ENCODE assay signal across 8 cellular contexts in genomic region chr12:104049278-104050257, GRCh38. TPM values are rescaled to one million over a fixed set of nuclear protein-coding genes. Genes with fewer than 3 reads are reported as not detected.
DNase-seq lines count a peak whose midpoint lies in the region; ATAC-seq, FAIRE-seq and TF ChIP-seq lines count a peak whose summit lies in the region.

GLT8D2 (minus strand) TSS chr12:104050187; CDS start chr12:104019648, 30,539 bp downstream.

- H3K4me1 Mint-ChIP-seq in activated naive CD4-positive, alpha-beta T cell treated with anti-CD3 and anti-CD28 coated beads for 36 hours (ENCODE audit: low read depth), result peaks cover 9% of the 10 kb centered on the region
- H3K4me1 Mint-ChIP-seq in stimulated activated memory B cell treated with anti-CD40 and anti-IgM and Interleukin-4, amounts not matched to agents 10 μg/mL and 1 μg/mL and 100 μg/mL, for 72 hours, result peaks cover 12% of the 10 kb centered on the region

- no peaks in the 10 kb centered on the region for H4K20me1 ChIP-seq in K562 (replicated peaks; ENCODE audit: control insufficient read depth, insufficient read depth, low read length)

- CTCF ChIA-PET in activated naive CD4-positive, alpha-beta T cell treated with anti-CD3 and anti-CD28 coated beads for 36 hours (lab: Charles Lee), result interaction anchor here (0.6 to 1.2 kb wide), 2 partner anchors 59 kb away, joined by 3 read pairs; no protein-coding TSS in a partner anchor
- CTCF ChIA-PET in K562 (lab: Yijun Ruan, JAX; ENCODE audit: low intra/inter-chr PET ratio), result no interaction called here

- peak within 1 kb of the TSS; percentile 38 for H3K4me2 ChIP-seq in K562 (ENCODE audit: insufficient read depth, low read length)

- H3K36me3 Mint-ChIP-seq in activated naive CD4-positive, alpha-beta T cell treated with anti-CD3 and anti-CD28 coated beads for 36 hours (ENCODE audit: low read depth), result no peaks in the 10 kb centered on the region
- no peaks in the 10 kb centered on the region for H3K36me3 Mint-ChIP-seq in stimulated activated memory B cell treated with anti-CD40 and anti-IgM and Interleukin-4, amounts not matched to agents 10 μg/mL and 1 μg/mL and 100 μg/mL, for 72 hours

- peaks cover 38% of the 10 kb centered on the region for H3K27me3 Mint-ChIP-seq in activated naive CD4-positive, alpha-beta T cell treated with anti-CD3 and anti-CD28 coated beads for 36 hours (ENCODE audit: low read depth)
- peaks cover 44% of the 10 kb centered on the region for H3K27me3 Mint-ChIP-seq in stimulated activated memory B cell treated with anti-CD40 and anti-IgM and Interleukin-4, amounts not matched to agents 10 μg/mL and 1 μg/mL and 100 μg/mL, for 72 hours

- in situ Hi-C loops in K562 (cut with MboI), result no loop called here

- FAIRE-seq in K562 (lab: Jason Lieb, UNC), result no peak

- peak within 1 kb of the TSS in 1 of 2 experiments; percentile 71; a peak in 1 of 4 replicates for H3K9ac ChIP-seq in K562 (ENCODE audit: insufficient read depth in 1 of 2, low read depth in 2 of 2, low read length in 2 of 2)

- peak; percentile 12 for DNase-seq in activated naive CD4-positive, alpha-beta T cell treated with anti-CD3 and anti-CD28 coated beads for 36 hours
- no peak for DNase-seq in activated naive CD4-positive, alpha-beta T cell treated with anti-CD3 and anti-CD28 coated beads, Interleukin-2, amount 50 U/mL, for 16 hours
- DNase-seq in K562 (ENCODE audit: extremely low read depth in 1 of 4, low spot score in 3 of 4), result no peak
- DNase-seq in iris pigment epithelial cell (ENCODE audit: low read depth), result peak; percentile 80
- no peak for DNase-seq in OCI-M1 (lab: John Stamatoyannopoulos, UW)
- no peak for DNase-seq in stimulated activated CD4-positive, alpha-beta T cell treated with anti-CD3 and anti-CD28 coated beads, Interleukin-4, amount 100 ng/mL, for 1 hour

- WGBS in K562 (ENCODE audit: insufficient coverage, low coverage, missing lambda C conversion rate), result 5% methylated on average over 31 of the region's 31 CpGs

- no peak for TF ChIP-seq EP300 in K562 (IDR thresholded peaks at IDR 0.05; ENCODE audit: low read length)

- H3K27me3 ChIP-seq in K562 (ENCODE audit: control insufficient read depth in 2 of 2, insufficient read depth in 2 of 2, low read length in 2 of 2), result peaks cover 19 to 20% of the 10 kb centered on the region in 2 experiments

- H3K27ac ChIP-seq in K562 (ENCODE audit: extremely low read depth, low read depth, low read length), result no peak within 1 kb of the TSS

- H3K4me1 ChIP-seq in K562 (replicated peaks in 1 of 2; ENCODE audit: control insufficient read depth in 2 of 2, insufficient read depth in 2 of 2, low read length in 2 of 2), result peaks cover 6% of the 10 kb centered on the region in 2 experiments; a peak in 3 of 5 replicates

- no peak for TF ChIP-seq CTCF in K562 (IDR thresholded peaks at IDR 0.05 in 2 of 3, conservative IDR thresholded peaks at IDR 0.05 in 1 of 3; ENCODE audit: insufficient read depth in 2 of 3, low read depth in 1 of 3, low read length in 3 of 3)

- TF ChIP-seq POLR2A in K562 (conservative IDR thresholded peaks at IDR 0.05), result no peak

- peak; percentile 74 for ATAC-seq in K562
- no peak for ATAC-seq in stimulated activated memory B cell treated with anti-CD40 and anti-IgM and Interleukin-4, amounts not matched to agents 10 μg/mL and 1 μg/mL and 100 μg/mL, for 72 hours
- no peak for ATAC-seq in HG03175 (IDR thresholded peaks at IDR 0.05; ENCODE audit: unreplicated experiment)

- no peaks in the 10 kb centered on the region for H3K9me3 Mint-ChIP-seq in activated naive CD4-positive, alpha-beta T cell treated with anti-CD3 and anti-CD28 coated beads for 36 hours
- no peaks in the 10 kb centered on the region for H3K9me3 Mint-ChIP-seq in stimulated activated memory B cell treated with anti-CD40 and anti-IgM and Interleukin-4, amounts not matched to agents 10 μg/mL and 1 μg/mL and 100 μg/mL, for 72 hours

- H3K9me3 ChIP-seq in K562 (replicated peaks; ENCODE audit: control insufficient read depth, insufficient read depth, low read depth, low read length), result no peaks in the 10 kb centered on the region

- peak within 1 kb of the TSS; percentile 27 for H3K4me3 Mint-ChIP-seq in activated naive CD4-positive, alpha-beta T cell treated with anti-CD3 and anti-CD28 coated beads for 36 hours
- H3K4me3 Mint-ChIP-seq in stimulated activated memory B cell treated with anti-CD40 and anti-IgM and Interleukin-4, amounts not matched to agents 10 μg/mL and 1 μg/mL and 100 μg/mL, for 72 hours, result peak within 1 kb of the TSS; percentile 33

- POLR2A ChIA-PET in K562 (lab: Yijun Ruan, JAX), result interaction anchor here (0.6 to 1.0 kb wide), 2 partner anchors 15 to 91 kb away, joined by 3 read pairs; no protein-coding TSS in a partner anchor

- peak within 1 kb of the TSS; percentile 28; the same call in 1 of the 2 replicates for H2AFZ ChIP-seq in K562 (ENCODE audit: low read depth, low read length)

- H3K4me3 ChIP-seq in K562, result 0 out of 2 replicates have a peak within 1 kb of the TSS, but pooled peaks have one; percentile 13

- BruUV-seq in K562 (replicated peaks; lab: Mats Ljungman, UMichigan), result no TSS peak

- no peak for TF ChIP-seq RAD21 in K562 (CRISPR knock-in tag; conservative IDR thresholded peaks at IDR 0.05 in 1 of 2, IDR thresholded peaks at IDR 0.05 in 1 of 2)

- no peak within 1 kb of the TSS for H3K27ac Mint-ChIP-seq in activated naive CD4-positive, alpha-beta T cell treated with anti-CD3 and anti-CD28 coated beads for 36 hours
- no peak within 1 kb of the TSS for H3K27ac Mint-ChIP-seq in stimulated activated memory B cell treated with anti-CD40 and anti-IgM and Interleukin-4, amounts not matched to agents 10 μg/mL and 1 μg/mL and 100 μg/mL, for 72 hours

- no peaks in the 10 kb centered on the region for H3K79me2 ChIP-seq in K562 (ENCODE audit: control insufficient read depth, insufficient read depth, low read length)

- no peaks in the 10 kb centered on the region for H3K36me3 ChIP-seq in K562 (ENCODE audit: control insufficient read depth, insufficient read depth, low read length)

- intact Hi-C loops in activated naive CD4-positive, alpha-beta T cell treated with anti-CD3 and anti-CD28 coated beads for 36 hours (cut with micrococcal nuclease), result no loop called here
- intact Hi-C loops in K562 (cut with micrococcal nuclease), result loop anchor here (10.0 kb wide), 1 partner anchor 305 kb away; no protein-coding TSS in a partner anchor

- no peaks in the 10 kb centered on the region for H3K9me1 ChIP-seq in K562 (ENCODE audit: control insufficient read depth, insufficient read depth, low read length)

TF ChIP-seq in K562, 482 proteins besides CTCF, POLR2A, EP300 and RAD21:
- TF ChIP-seq HNRNPLL (IDR thresholded peaks at IDR 0.05; ENCODE audit: low read depth, low read length, poor library complexity, severe bottlenecking), result peak; percentile 59
- no peak for TF ChIP-seq SPI1 (IDR thresholded peaks at IDR 0.05; ENCODE audit: borderline replicate concordance, low read depth, low read length)
- no peak for TF ChIP-seq POLR3G (IDR thresholded peaks at IDR 0.05; ENCODE audit: extremely low read depth, insufficient read length, insufficient replicate concordance)
- peak; percentile 41 to 54 for TF ChIP-seq NRF1 (conservative IDR thresholded peaks at IDR 0.05 in 1 of 2, IDR thresholded peaks at IDR 0.05 in 1 of 2)
- peak; percentile 93 for TF ChIP-seq CBX8 (IDR thresholded peaks at IDR 0.05; ENCODE audit: borderline replicate concordance, extremely low read depth, low read depth, low read length, poor library complexity, severe bottlenecking)
- TF ChIP-seq CBX2 (IDR thresholded peaks at IDR 0.05; ENCODE audit: insufficient read depth, low read length, poor library complexity, severe bottlenecking), result peak; percentile 90
TF ChIP-seq in K562: peak in this region for 4.

RNA-seq across cellular contexts. Expression of gene GLT8D2, which starts in this region (rescaled TPM):
- total RNA-seq in activated naive CD4-positive, alpha-beta T cell treated with anti-CD3 and anti-CD28 coated beads for 36 hours, result not detected
- total RNA-seq in K562 (2011; cell fraction: chromatin; rRNA removed; ENCODE audit: low replicate concordance), result 0.19 TPM in 1 of 2 replicates, not detected in the other
- not detected in 2 replicates for total RNA-seq in K562 (2011; cell fraction: nucleolus; rRNA removed)
- total RNA-seq in K562 (2011; cell fraction: nucleoplasm; rRNA removed), result not detected in 2 replicates
- total RNA-seq in K562 (2014; rRNA removed), result 0.18 TPM in 1 of 2 replicates, not detected in the other
- not detected in 2 replicates for total RNA-seq in K562 (2014; rRNA removed; fragmentation: Illumina TruSeq; extraction: Trizol)
- not detected in 2 replicates for total RNA-seq in K562 (2015; rRNA removed; fragmentation: Illumina TruSeq; extraction: Trizol)
- not detected in 2 replicates for total RNA-seq in K562 (2021)
- polyA plus RNA-seq in K562 (2011; rRNA removed), result not detected in 2 replicates
- polyA plus RNA-seq in K562 (2011; cell fraction: cytosol; rRNA removed), result not detected in 2 replicates
- not detected in 2 replicates for polyA plus RNA-seq in K562 (2011; cell fraction: nucleus; rRNA removed)
- 0.18 and 0.28 TPM in 2 replicates for polyA plus RNA-seq in K562 (2012)
- polyA plus RNA-seq in K562 (2014; fragmentation: Illumina TruSeq; extraction: Trizol), result not detected in 2 replicates
- under 1 TPM; 0.18 to 0.27 TPM for polyA plus RNA-seq in K562 (2014; fragmentation: Nextera tagmentation; extraction: Ambion mirVana)
- 0.12 TPM in 1 of 2 replicates, not detected in the other for polyA plus RNA-seq in K562 (2014; rRNA removed)
- not detected in 2 replicates for polyA minus RNA-seq in K562 (2011; rRNA and poly(A)+ RNA removed)
- not detected in 2 replicates for polyA minus RNA-seq in K562 (2011; cell fraction: cytosol; rRNA and poly(A)+ RNA removed)
- not detected in 2 replicates for polyA minus RNA-seq in K562 (2011; cell fraction: nucleus; rRNA and poly(A)+ RNA removed)

Comparison
In these comparisons a context has a peak if more than half of its experiments do, and no peak if none do; other contexts are left out.
1. Peak in DNase-seq in activated naive CD4-positive, alpha-beta T cell treated with anti-CD3 and anti-CD28 coated beads for 36 hours; RNA of the gene not detected or under 1 TPM.
2. Peak in ATAC-seq, H3K4me3 ChIP-seq and H3K4me2 ChIP-seq in K562; RNA of the gene not detected or under 1 TPM.